1 cellular context compared by ENCODE assay signal in the genomic region with DNA sequence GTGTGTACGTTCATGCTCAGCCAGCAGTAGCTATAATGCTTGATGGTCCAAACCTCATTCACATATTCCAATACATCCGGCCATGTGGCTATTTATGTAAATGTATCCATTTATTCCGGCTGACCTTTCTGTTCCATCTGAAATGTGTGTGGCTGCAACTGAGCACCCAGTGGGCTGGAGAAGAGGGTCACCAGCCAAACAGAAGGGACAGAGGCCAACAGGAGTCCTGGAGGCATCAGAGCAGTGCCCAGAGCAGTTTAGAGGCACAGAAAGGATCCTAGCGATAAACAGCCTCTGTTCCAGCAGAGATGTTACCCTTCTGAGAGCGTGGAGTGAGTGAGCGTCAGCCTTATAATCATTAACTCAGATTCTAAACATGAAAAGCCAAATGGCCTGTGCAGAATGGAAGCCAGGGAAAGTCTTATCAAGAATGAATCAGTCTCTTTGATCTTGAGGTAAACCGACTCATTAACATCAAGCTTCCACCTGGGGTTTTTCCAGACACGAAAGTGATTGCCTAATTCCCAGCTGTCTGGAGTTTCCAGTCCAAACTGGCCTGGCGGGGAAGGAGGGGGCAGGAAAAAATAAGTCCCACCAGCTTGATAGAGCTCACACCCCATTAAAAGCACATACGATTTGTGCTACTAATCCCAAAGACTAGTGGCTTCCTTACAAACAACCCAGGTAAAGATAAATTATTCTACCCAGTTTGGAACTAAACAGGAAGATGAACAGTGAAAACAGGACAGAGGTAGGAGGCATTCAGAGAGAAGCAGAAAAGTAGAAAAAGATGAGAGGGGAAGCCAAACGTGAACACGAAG.
A peak's percentile ranks its signal among the peaks of the same experiment; 100 is the strongest.
TF ChIP-seq lines count a peak whose summit lies in the region.

No MANE protein-coding gene starts in this region.

TF ChIP-seq in HepG2, 621 proteins besides CTCF, POLR2A, EP300 and RAD21 (continued from another document and continues in another):
- TF ChIP-seq, protein P1, sequence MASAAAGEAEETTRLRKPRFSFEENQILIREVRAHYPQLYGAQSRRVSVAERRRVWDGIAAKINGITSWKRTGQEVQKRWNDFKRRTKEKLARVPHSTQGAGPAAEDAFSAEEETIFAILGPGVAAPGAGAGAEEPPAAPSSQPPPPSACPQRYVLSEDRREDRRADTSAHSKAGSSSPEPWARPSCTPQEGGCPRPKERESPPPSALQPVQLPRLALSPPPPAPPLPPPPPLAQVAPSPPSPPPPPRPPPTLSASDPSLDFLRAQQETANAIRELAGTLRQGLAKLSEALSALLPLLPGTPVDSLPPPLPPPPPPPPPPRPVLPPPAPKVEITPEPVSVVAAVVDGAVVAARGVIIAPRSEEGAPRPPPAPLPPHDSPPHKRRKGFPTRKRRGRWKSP (CRISPR knock-in tag; IDR thresholded peaks at IDR 0.05), result peak; percentile 46; the same call in 1 of the 2 replicates
- peak; percentile 87 for TF ChIP-seq ZNF124 (CRISPR knock-in tag; IDR thresholded peaks at IDR 0.05)
- TF ChIP-seq CCDC6 (CRISPR knock-in tag; IDR thresholded peaks at IDR 0.05), result peak; percentile 29; the same call in 1 of the 2 replicates
- TF ChIP-seq TRIM24 (CRISPR knock-in tag; IDR thresholded peaks at IDR 0.05), result no peak
- peak; percentile 97 for TF ChIP-seq ISL2 (CRISPR knock-in tag; IDR thresholded peaks at IDR 0.05)
- 0 out of 2 replicates have a peak, but pooled peaks have one; percentile 12 for TF ChIP-seq ZNF670 (CRISPR knock-in tag; IDR thresholded peaks at IDR 0.05; ENCODE audit: borderline replicate concordance)
- TF ChIP-seq SAFB2 (CRISPR knock-in tag; IDR thresholded peaks at IDR 0.05; ENCODE audit: borderline replicate concordance, low read depth), result no peak; the same call in 1 of the 2 replicates
- TF ChIP-seq, protein P2, sequence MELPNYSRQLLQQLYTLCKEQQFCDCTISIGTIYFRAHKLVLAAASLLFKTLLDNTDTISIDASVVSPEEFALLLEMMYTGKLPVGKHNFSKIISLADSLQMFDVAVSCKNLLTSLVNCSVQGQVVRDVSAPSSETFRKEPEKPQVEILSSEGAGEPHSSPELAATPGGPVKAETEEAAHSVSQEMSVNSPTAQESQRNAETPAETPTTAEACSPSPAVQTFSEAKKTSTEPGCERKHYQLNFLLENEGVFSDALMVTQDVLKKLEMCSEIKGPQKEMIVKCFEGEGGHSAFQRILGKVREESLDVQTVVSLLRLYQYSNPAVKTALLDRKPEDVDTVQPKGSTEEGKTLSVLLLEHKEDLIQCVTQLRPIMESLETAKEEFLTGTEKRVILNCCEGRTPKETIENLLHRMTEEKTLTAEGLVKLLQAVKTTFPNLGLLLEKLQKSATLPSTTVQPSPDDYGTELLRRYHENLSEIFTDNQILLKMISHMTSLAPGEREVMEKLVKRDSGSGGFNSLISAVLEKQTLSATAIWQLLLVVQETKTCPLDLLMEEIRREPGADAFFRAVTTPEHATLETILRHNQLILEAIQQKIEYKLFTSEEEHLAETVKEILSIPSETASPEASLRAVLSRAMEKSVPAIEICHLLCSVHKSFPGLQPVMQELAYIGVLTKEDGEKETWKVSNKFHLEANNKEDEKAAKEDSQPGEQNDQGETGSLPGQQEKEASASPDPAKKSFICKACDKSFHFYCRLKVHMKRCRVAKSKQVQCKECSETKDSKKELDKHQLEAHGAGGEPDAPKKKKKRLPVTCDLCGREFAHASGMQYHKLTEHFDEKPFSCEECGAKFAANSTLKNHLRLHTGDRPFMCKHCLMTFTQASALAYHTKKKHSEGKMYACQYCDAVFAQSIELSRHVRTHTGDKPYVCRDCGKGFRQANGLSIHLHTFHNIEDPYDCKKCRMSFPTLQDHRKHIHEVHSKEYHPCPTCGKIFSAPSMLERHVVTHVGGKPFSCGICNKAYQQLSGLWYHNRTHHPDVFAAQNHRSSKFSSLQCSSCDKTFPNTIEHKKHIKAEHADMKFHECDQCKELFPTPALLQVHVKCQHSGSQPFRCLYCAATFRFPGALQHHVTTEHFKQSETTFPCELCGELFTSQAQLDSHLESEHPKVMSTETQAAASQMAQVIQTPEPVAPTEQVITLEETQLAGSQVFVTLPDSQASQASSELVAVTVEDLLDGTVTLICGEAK (IDR thresholded peaks at IDR 0.05), result no peak
- TF ChIP-seq, protein P2 (CRISPR knock-in tag; IDR thresholded peaks at IDR 0.05), result 0 out of 2 replicates have a peak, but pooled peaks have one; percentile 21
- no peak for TF ChIP-seq ZFP36L1 (CRISPR knock-in tag; IDR thresholded peaks at IDR 0.05)
- TF ChIP-seq NKX3-1 (CRISPR knock-in tag; IDR thresholded peaks at IDR 0.05), result no peak
- TF ChIP-seq, protein P3, sequence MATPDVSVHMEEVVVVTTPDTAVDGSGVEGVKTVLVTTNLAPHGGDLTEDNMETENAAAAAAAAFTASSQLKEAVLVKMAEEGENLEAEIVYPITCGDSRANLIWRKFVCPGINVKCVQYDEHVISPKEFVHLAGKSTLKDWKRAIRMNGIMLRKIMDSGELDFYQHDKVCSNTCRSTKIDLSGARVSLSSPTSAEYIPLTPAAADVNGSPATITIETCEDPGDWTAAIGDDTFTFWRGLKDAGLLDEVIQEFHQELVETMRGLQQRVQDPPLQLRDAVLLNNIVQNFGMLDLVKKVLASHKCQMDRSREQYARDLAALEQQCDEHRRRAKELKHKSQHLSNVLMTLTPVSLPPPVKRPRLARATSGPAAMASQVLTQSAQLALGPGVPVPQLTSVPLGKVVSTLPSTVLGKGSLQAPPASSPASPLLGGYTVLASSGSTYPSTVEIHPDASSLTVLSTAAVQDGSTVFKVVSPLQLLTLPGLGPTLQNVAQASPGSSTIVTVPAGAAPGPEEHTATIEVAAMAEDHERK (CRISPR knock-in tag; IDR thresholded peaks at IDR 0.05; ENCODE audit: low read depth), result no peak
- TF ChIP-seq SKI (IDR thresholded peaks at IDR 0.05; ENCODE audit: partially characterized antibody), result peak; percentile 92
- peak; percentile 75; the same call in 1 of the 2 replicates for TF ChIP-seq JUN (CRISPR knock-in tag; IDR thresholded peaks at IDR 0.05)
- no peak for TF ChIP-seq ZNF160 (CRISPR knock-in tag; IDR thresholded peaks at IDR 0.05)
- TF ChIP-seq SRSF4 (IDR thresholded peaks at IDR 0.05; ENCODE audit: low read depth, low read length, poor library complexity, severe bottlenecking), result no peak
- no peak for TF ChIP-seq PRDM15 (CRISPR knock-in tag; IDR thresholded peaks at IDR 0.05)
- no peak for TF ChIP-seq ZNF576 (CRISPR knock-in tag; IDR thresholded peaks at IDR 0.05)
- no peak for TF ChIP-seq ZNF607 (CRISPR knock-in tag; IDR thresholded peaks at IDR 0.05; ENCODE audit: borderline replicate concordance)
- TF ChIP-seq ZNF644 (CRISPR knock-in tag; IDR thresholded peaks at IDR 0.05; ENCODE audit: low read depth), result peak; percentile 43
- TF ChIP-seq ZNF280B (CRISPR knock-in tag; IDR thresholded peaks at IDR 0.05; ENCODE audit: borderline replicate concordance), result no peak
- 0 out of 2 replicates have a peak, but pooled peaks have one; percentile 69 for TF ChIP-seq ZNF34 (CRISPR knock-in tag; IDR thresholded peaks at IDR 0.05; ENCODE audit: borderline replicate concordance)
- 0 out of 2 replicates have a peak, but pooled peaks have one; percentile 54 for TF ChIP-seq SOX13 (IDR thresholded peaks at IDR 0.05)
- peak in 1 of 2 experiments; percentile 79; a peak in 2 of 4 replicates for TF ChIP-seq SOX13 (CRISPR knock-in tag; conservative IDR thresholded peaks at IDR 0.05 in 1 of 2, IDR thresholded peaks at IDR 0.05 in 1 of 2)
- no peak for TF ChIP-seq ZNF225 (CRISPR knock-in tag; IDR thresholded peaks at IDR 0.05)
- no peak for TF ChIP-seq ZNF251 (CRISPR knock-in tag; IDR thresholded peaks at IDR 0.05)
- peak; percentile 50; the same call in 1 of the 2 replicates for TF ChIP-seq RERE (CRISPR knock-in tag; IDR thresholded peaks at IDR 0.05; ENCODE audit: low read depth)
- TF ChIP-seq NR2F2 (IDR thresholded peaks at IDR 0.05; ENCODE audit: borderline replicate concordance, low read depth), result 0 out of 2 replicates have a peak, but pooled peaks have one; percentile 45
